In the genomic region with DNA sequence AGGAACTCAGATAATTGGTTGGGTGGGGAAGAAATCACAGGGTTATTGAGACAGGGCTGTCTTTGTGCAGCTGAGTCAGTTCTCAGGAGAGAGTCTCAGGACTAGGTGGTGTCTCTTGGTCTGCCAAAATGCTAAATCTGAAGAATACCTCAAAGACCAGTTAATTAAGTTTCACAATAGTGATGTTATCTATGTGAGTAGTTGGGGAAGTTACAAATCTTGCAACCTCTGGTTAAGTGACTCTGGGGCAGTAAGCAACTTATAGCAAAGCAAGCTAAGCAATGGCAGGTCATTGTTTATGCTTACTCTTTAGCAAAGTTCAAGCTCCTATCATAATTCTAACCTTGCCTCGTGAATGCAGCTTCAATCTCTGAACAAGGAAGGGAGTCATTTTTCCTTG, we compare ENCODE assay signal across 27 cellular contexts.
DNase-seq lines count a peak whose midpoint lies in the region; ATAC-seq lines count a peak whose summit lies in the region.
"Had no signal": no experiment of that assay in that cellular context is flagged by ENCODE, and none has a peak within 500 bp of the region (broad histone marks: within the 10 kb centered on the region; RNA-seq: fewer than 3 reads in every experiment).

No MANE protein-coding gene starts in this region.

- no peak for ATAC-seq in HG02678 (IDR thresholded peaks at IDR 0.05; ENCODE audit: unreplicated experiment)
- ATAC-seq: activated CD4-positive, CD25-positive, alpha-beta regulatory T cell treated with anti-CD3 and anti-CD28 coated beads, Interleukin-2, amount 50 U/mL, for 24 hours; activated naive CD8-positive, alpha-beta T cell treated with anti-CD3 and anti-CD28 coated beads, Interleukin-2, amount 50 U/mL, for 24 hours; foreskin keratinocyte; HCT116; left lung; T-helper 17 cell had no signal

- in situ Hi-C loops in KBM-7 (cut with MboI; ENCODE audit: low pct_unique_long_range_greater_than_20kb, low sequenced_read_pairs) = no loop called here

- DNase-seq in GDM1 (lab: John Stamatoyannopoulos, UW) (peak; percentile 0), KBM-7 (peak; percentile 16), SKM-1 treated with dmso at 0.1 percent for 144 hours (lab: John Stamatoyannopoulos, UW; ENCODE audit: unreplicated experiment) (peak; percentile 68), iris pigment epithelial cell (ENCODE audit: low read depth) (peak; percentile 5), NCI-H2171 treated with DMSO at 0.1 percent for 48 hours (lab: John Stamatoyannopoulos, UW) (no peak), middle frontal gyrus (ENCODE audit: extremely low spot score, low spot score) (no peak)
- no peak for DNase-seq in activated CD4-positive, alpha-beta T cell treated with anti-CD3 and anti-CD28 coated beads for 48 hours
- DNase-seq: activated CD4-positive, alpha-beta T cell treated with anti-CD3 and anti-CD28 coated beads, Interleukin-2, amount 50 U/mL, for 48 hours; activated naive CD4-positive, alpha-beta T cell; activated naive CD8-positive, alpha-beta T cell treated with anti-CD3 and anti-CD28 coated beads, Interleukin-2, amount 50 U/mL, for 24 hours; CD4-positive, alpha-beta memory T cell; DND-41; foreskin keratinocyte; head of caudate nucleus; islet precursor cell; left lung; naive B cell; NCI-H1417; NCI-H2029 treated with DMSO at 0.1 percent for 48 hours; NCI-H2227 treated with DMSO at 0.1 percent for 48 hours; NCI-H69; stimulated activated CD4-positive, alpha-beta T cell treated with anti-CD3 and anti-CD28 coated beads, Interleukin-4, amount 100 ng/mL, for 24 hours; T-helper 17 cell; tibial artery had no signal

Comparison
In these comparisons a context has a peak if more than half of its experiments do, and no peak if none do; other contexts are left out.
1. DNase-seq: peak in GDM1 (single experiment), KBM-7 (single experiment), SKM-1 treated with dmso at 0.1 percent for 144 hours (single experiment) and iris pigment epithelial cell (single experiment); none in NCI-H2171 treated with DMSO at 0.1 percent for 48 hours (single experiment), middle frontal gyrus (single experiment) and activated CD4-positive, alpha-beta T cell treated with anti-CD3 and anti-CD28 coated beads for 48 hours (single experiment).